Comparison of ENCODE assay signal across 14 cellular contexts in genomic region chr5:150496534-150496933, GRCh38. TPM values are rescaled to one million over a fixed set of nuclear protein-coding genes. Genes with fewer than 3 reads are reported as not detected.
A peak's percentile ranks its signal among the peaks of the same experiment; 100 is the strongest.
DNase-seq lines count a peak whose midpoint lies in the region; FAIRE-seq and TF ChIP-seq lines count a peak whose summit lies in the region.
"Had no signal": no experiment of that assay in that cellular context is flagged by ENCODE, and none has a peak within 500 bp of the region (broad histone marks: within the 10 kb centered on the region; RNA-seq: fewer than 3 reads in every experiment).

No MANE protein-coding gene starts in this region.

- H3K9me3 Mint-ChIP-seq in mesothelial cell of epicardium: no peaks in the 10 kb centered on the region

- H3K9me3 ChIP-seq in HEK293 (ENCODE audit: control insufficient read depth, insufficient read depth, low read depth, low read length) (no peaks in the 10 kb centered on the region), subcutaneous abdominal adipose tissue (ENCODE audit: control insufficient read depth in 5 of 5, low read length in 5 of 5) (no peaks in the 10 kb centered on the region), BE2C (no peaks in the 10 kb centered on the region)
- H3K9me3 ChIP-seq: Peyer's patch had no signal

- no peaks in the 10 kb centered on the region for H3K27me3 Mint-ChIP-seq in mesothelial cell of epicardium (ENCODE audit: low read depth)

- H3K27me3 ChIP-seq in dorsolateral prefrontal cortex (no peaks in the 10 kb centered on the region), subcutaneous abdominal adipose tissue (ENCODE audit: control insufficient read depth in 5 of 5, insufficient read depth in 4 of 5, low read length in 5 of 5) (no peaks in the 10 kb centered on the region), BE2C (no peaks in the 10 kb centered on the region)
- H3K27me3 ChIP-seq: Peyer's patch had no signal

- H3K36me3 Mint-ChIP-seq in mesothelial cell of epicardium: peaks cover 5% of the 10 kb centered on the region
- H3K36me3 Mint-ChIP-seq: CD4-positive, CD25-positive, alpha-beta regulatory T cell had no signal

- H3K4me1 ChIP-seq in HEK293 (ENCODE audit: control insufficient read depth, insufficient read depth, low read length) (peaks cover 27% of the 10 kb centered on the region), subcutaneous abdominal adipose tissue (ENCODE audit: control insufficient read depth in 5 of 5, insufficient read depth in 5 of 5, low read length in 5 of 5) (peaks cover 25 to 74% (median 66%) of the 10 kb centered on the region in 5 donors), BE2C (peaks cover 19% of the 10 kb centered on the region)

- H3K36me3 ChIP-seq in HEK293 (ENCODE audit: control insufficient read depth in 2 of 2, insufficient read depth in 1 of 2, low read length in 2 of 2) (peaks cover 0 to 8% of the 10 kb centered on the region in 2 experiments; a peak in 2 of 3 replicates), subcutaneous abdominal adipose tissue (ENCODE audit: control insufficient read depth in 5 of 5, insufficient read depth in 5 of 5, low read length in 5 of 5) (peaks cover 0 to 8% (median 0%) of the 10 kb centered on the region in 5 donors), BE2C (peaks cover 5% of the 10 kb centered on the region)

- FAIRE-seq in D721Med (lab: Jason Lieb, UNC): no peak
- FAIRE-seq: H1 had no signal

- H3K4me3 Mint-ChIP-seq in mesothelial cell of epicardium: no peak overlapping the region
- H3K4me3 Mint-ChIP-seq: CD4-positive, CD25-positive, alpha-beta regulatory T cell had no signal

- peaks cover 57% of the 10 kb centered on the region for H3K4me1 Mint-ChIP-seq in mesothelial cell of epicardium
- H3K4me1 Mint-ChIP-seq: CD4-positive, CD25-positive, alpha-beta regulatory T cell had no signal

- TF ChIP-seq CTCF in HEK293 (tag by site-specific recombination; IDR thresholded peaks at IDR 0.05) (no peak), dorsolateral prefrontal cortex (IDR thresholded peaks at IDR 0.05 in 54 of 56, conservative IDR thresholded peaks at IDR 0.05 in 2 of 56; ENCODE audit: low read depth in 1 of 56, partially characterized antibody in 56 of 56) (no peak), mesothelial cell of epicardium (IDR thresholded peaks at IDR 0.05; ENCODE audit: unreplicated experiment) (no peak), D721Med (IDR thresholded peaks at IDR 0.05; ENCODE audit: insufficient read depth, missing control alignments) (no peak), BE2C (IDR thresholded peaks at IDR 0.05; ENCODE audit: low read depth, low read length) (no peak)

- H3K4me3 ChIP-seq in HEK293 (ENCODE audit: low read depth, low read length): no peak overlapping the region
- H3K4me3 ChIP-seq in dorsolateral prefrontal cortex: no peak overlapping the region
- no peak overlapping the region for H3K4me3 ChIP-seq in subcutaneous abdominal adipose tissue (ENCODE audit: low read depth in 1 of 5, low read length in 5 of 5)
- H3K4me3 ChIP-seq in BE2C (ENCODE audit: low read depth, low read length): no peak overlapping the region
- H3K4me3 ChIP-seq: Peyer's patch had no signal

- H3K27ac ChIP-seq in HEK293 (ENCODE audit: extremely low read depth, low read depth, low read length) (no peak overlapping the region), dorsolateral prefrontal cortex (peak overlapping the region in 57 of 59 donors; percentile 15 to 100 (median 99)), subcutaneous abdominal adipose tissue (ENCODE audit: low read depth, low read length) (peak overlapping the region; percentile 91)

- H3K9ac ChIP-seq in subcutaneous abdominal adipose tissue (ENCODE audit: low read length in 5 of 5): peak overlapping the region in 4 of 5 donors; percentile 7 to 25 (median 14)

- DNase-seq in dorsolateral prefrontal cortex (no peak), mesothelial cell of epicardium (ENCODE audit: low spot score in 2 of 2, unreplicated experiment in 2 of 2) (no peak), inferior parietal cortex (ENCODE audit: extremely low spot score) (no peak), D721Med (ENCODE audit: insufficient read length, low spot score) (no peak), kidney tubule cell (ENCODE audit: low spot score) (no peak), BE2C (no peak)
- DNase-seq: activated CD4-positive, alpha-beta T cell treated with anti-CD3 and anti-CD28 coated beads, Interleukin-2, amount 50 U/mL, for 48 hours; activated effector memory CD4-positive, alpha-beta T cell treated with Interleukin-2 at 50 U/mL for 16 hours; CD4-positive, CD25-positive, alpha-beta regulatory T cell; Peyer's patch; T-helper 2 cell had no signal

- intact Hi-C loops in dorsolateral prefrontal cortex (cut with DNase I): loop anchor here in 1 of 2 donors (10.0 kb wide), 1 partner anchor 588 kb away; the partner anchor contains the start of gene TNIP1

- CTCF ChIA-PET in HEK293 (lab: Yijun Ruan, JAX): interaction anchor here (1.0 to 2.3 kb wide), 3 partner anchors 17 to 37 kb away, joined by 4 to 6 read pairs (median 5); no protein-coding TSS in a partner anchor

- POLR2A ChIA-PET in HEK293 (lab: Yijun Ruan, JAX): interaction anchor here (3.1 kb wide), 1 partner anchor 10 kb away, joined by 11 read pairs; no protein-coding TSS in a partner anchor

- H3K27ac Mint-ChIP-seq in mesothelial cell of epicardium: peak overlapping the region; percentile 30
- H3K27ac Mint-ChIP-seq: CD4-positive, CD25-positive, alpha-beta regulatory T cell had no signal

TF ChIP-seq in HEK293, 187 proteins besides CTCF, POLR2A, EP300 and RAD21:
- TF ChIP-seq ZNF354C (tag by site-specific recombination; IDR thresholded peaks at IDR 0.05; ENCODE audit: borderline replicate concordance, low read depth): no peak
- TF ChIP-seq ZNF114 (tag by site-specific recombination; IDR thresholded peaks at IDR 0.05): no peak
- TF ChIP-seq ZNF2 (tag by site-specific recombination; IDR thresholded peaks at IDR 0.05): no peak
- peak; percentile 32; the same call in 1 of the 2 replicates for TF ChIP-seq KLF1 (tag by site-specific recombination; IDR thresholded peaks at IDR 0.05)
- peak; percentile 86 for TF ChIP-seq GLIS1 (tag by site-specific recombination; IDR thresholded peaks at IDR 0.05)

RNA-seq across cellular contexts. Expression of gene NDST1, which starts 11.4 kb away (rescaled TPM):
- total RNA-seq in dorsolateral prefrontal cortex (100 to 1,000 TPM in 43 of 120 experiments, 10 to 100 TPM in 77; 64.3 to 163 (median 92.5) TPM), mesothelial cell of epicardium (129 to 132 TPM (median 132 TPM) in 3 replicates)
- polyA plus RNA-seq in BE2C (2012; ENCODE audit: insufficient read depth, insufficient read length, low read depth): 26.2 TPM
- polyA plus RNA-seq: CD4-positive, CD25-positive, alpha-beta regulatory T cell had no signal

RNA-seq across cellular contexts. Expression of gene RPS14, which starts 47.0 kb away (rescaled TPM):
- 100 to 1,000 TPM; 441 to 866 (median 635) TPM for total RNA-seq in dorsolateral prefrontal cortex
- total RNA-seq in mesothelial cell of epicardium: 2,586 to 2,705 TPM (median 2,627 TPM) in 3 replicates
- 2,025 TPM for polyA plus RNA-seq in BE2C (2012; ENCODE audit: insufficient read depth, insufficient read length, low read depth)
